In the genomic region with DNA sequence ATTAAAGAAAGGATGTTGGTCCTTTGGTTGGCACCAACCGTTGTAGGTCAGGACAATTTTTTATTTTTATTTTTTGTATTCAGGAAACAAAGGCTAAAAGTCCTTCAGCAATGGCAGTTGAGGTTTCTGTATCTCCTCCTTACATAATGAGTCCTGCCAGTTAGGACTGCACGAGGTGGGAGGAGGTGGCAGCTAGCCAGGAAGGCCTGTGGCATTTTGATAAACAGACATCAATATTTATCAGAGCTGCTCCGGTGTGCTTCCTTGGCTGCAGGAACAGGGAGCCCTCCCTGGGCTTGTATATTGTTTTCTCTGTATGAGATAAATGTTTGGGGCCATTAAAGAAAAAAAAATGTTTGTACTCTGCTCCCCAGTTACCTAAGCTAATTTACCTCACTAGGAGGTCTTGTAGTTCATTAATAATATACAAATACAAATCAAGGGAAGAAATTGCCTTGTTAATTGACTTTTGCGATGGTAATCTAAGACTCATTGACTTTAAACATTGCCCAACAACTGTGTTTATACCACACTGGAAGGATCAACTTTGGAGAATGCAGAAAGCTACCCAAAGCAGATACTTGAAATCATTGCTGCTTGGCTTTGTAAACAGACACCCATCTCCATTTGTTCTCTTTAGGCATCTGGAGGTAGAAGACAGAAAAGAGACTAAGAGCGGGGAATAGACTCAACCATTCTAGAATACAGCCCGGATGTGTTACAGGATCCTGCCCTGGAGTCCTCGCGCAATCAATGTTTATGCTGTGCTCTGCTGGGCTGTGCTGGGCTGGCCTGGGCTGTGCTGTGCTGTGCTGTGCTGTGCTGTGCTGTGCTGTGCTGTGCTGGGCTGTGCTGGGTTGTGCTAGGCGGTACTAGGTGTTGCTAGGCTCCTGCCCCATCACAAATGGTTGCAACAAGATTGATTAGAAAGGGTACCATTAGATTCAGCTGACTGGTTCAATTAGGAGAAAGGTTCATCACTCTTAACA, we compare ENCODE assay signal across 1 cellular context.
TF ChIP-seq lines count a peak whose summit lies in the region.

No MANE protein-coding gene starts in this region.

TF ChIP-seq in HepG2, 621 proteins besides CTCF, POLR2A, EP300 and RAD21 (continues in another document):
- TF ChIP-seq, protein P1, sequence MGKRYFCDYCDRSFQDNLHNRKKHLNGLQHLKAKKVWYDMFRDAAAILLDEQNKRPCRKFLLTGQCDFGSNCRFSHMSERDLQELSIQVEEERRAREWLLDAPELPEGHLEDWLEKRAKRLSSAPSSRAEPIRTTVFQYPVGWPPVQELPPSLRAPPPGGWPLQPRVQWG (CRISPR knock-in tag; IDR thresholded peaks at IDR 0.05; ENCODE audit: borderline replicate concordance, low read depth) = no peak
- TF ChIP-seq REPIN1 (CRISPR knock-in tag; IDR thresholded peaks at IDR 0.05; ENCODE audit: borderline replicate concordance, low read depth) = no peak
- TF ChIP-seq MZF1 (CRISPR knock-in tag; IDR thresholded peaks at IDR 0.05; ENCODE audit: borderline replicate concordance) = no peak
- TF ChIP-seq RAD51 (IDR thresholded peaks at IDR 0.05; ENCODE audit: borderline replicate concordance) = no peak
- TF ChIP-seq ZNF766 (CRISPR knock-in tag; IDR thresholded peaks at IDR 0.05; ENCODE audit: borderline replicate concordance) = no peak
- TF ChIP-seq NR2F2 (IDR thresholded peaks at IDR 0.05; ENCODE audit: borderline replicate concordance, low read depth) = no peak
- 0 out of 2 replicates have a peak, but pooled peaks have one; percentile 20 for TF ChIP-seq POGZ (CRISPR knock-in tag; IDR thresholded peaks at IDR 0.05)
- TF ChIP-seq MEIS1 (CRISPR knock-in tag; IDR thresholded peaks at IDR 0.05; ENCODE audit: borderline replicate concordance) = no peak
- no peak for TF ChIP-seq SNAI1 (CRISPR knock-in tag; IDR thresholded peaks at IDR 0.05; ENCODE audit: borderline replicate concordance)
- TF ChIP-seq ZNF570 (CRISPR knock-in tag; IDR thresholded peaks at IDR 0.05; ENCODE audit: borderline replicate concordance) = no peak
- no peak for TF ChIP-seq MXI1 (IDR thresholded peaks at IDR 0.05; ENCODE audit: borderline replicate concordance, low read depth, low read length)
- no peak for TF ChIP-seq KMT2A (CRISPR knock-in tag; IDR thresholded peaks at IDR 0.05)
- peak; percentile 80 for TF ChIP-seq ZNF121 (CRISPR knock-in tag; IDR thresholded peaks at IDR 0.05)
- no peak for TF ChIP-seq ZC3H4 (CRISPR knock-in tag; IDR thresholded peaks at IDR 0.05; ENCODE audit: borderline replicate concordance)
- no peak for TF ChIP-seq TGIF2 (CRISPR knock-in tag; IDR thresholded peaks at IDR 0.05)
- TF ChIP-seq ZNF776 (CRISPR knock-in tag; IDR thresholded peaks at IDR 0.05) = no peak
- TF ChIP-seq PHF21A (CRISPR knock-in tag; IDR thresholded peaks at IDR 0.05) = no peak
- TF ChIP-seq ZMYM3 (CRISPR knock-in tag; IDR thresholded peaks at IDR 0.05) = peak; percentile 88
- TF ChIP-seq, protein P2, sequence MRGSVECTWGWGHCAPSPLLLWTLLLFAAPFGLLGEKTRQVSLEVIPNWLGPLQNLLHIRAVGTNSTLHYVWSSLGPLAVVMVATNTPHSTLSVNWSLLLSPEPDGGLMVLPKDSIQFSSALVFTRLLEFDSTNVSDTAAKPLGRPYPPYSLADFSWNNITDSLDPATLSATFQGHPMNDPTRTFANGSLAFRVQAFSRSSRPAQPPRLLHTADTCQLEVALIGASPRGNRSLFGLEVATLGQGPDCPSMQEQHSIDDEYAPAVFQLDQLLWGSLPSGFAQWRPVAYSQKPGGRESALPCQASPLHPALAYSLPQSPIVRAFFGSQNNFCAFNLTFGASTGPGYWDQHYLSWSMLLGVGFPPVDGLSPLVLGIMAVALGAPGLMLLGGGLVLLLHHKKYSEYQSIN (CRISPR knock-in tag; IDR thresholded peaks at IDR 0.05; ENCODE audit: borderline replicate concordance) = no peak
- TF ChIP-seq ZNF746 (CRISPR knock-in tag; IDR thresholded peaks at IDR 0.05) = no peak
- no peak for TF ChIP-seq ZMYM2 (CRISPR knock-in tag; IDR thresholded peaks at IDR 0.05)
- TF ChIP-seq, protein P3, sequence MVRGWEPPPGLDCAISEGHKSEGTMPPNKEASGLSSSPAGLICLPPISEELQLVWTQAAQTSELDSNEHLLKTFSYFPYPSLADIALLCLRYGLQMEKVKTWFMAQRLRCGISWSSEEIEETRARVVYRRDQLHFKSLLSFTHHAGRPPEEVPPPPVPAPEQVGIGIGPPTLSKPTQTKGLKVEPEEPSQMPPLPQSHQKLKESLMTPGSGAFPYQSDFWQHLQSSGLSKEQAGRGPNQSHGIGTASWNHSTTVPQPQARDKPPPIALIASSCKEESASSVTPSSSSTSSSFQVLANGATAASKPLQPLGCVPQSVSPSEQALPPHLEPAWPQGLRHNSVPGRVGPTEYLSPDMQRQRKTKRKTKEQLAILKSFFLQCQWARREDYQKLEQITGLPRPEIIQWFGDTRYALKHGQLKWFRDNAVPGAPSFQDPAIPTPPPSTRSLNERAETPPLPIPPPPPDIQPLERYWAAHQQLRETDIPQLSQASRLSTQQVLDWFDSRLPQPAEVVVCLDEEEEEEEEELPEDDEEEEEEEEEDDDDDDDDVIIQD (CRISPR knock-in tag; IDR thresholded peaks at IDR 0.05; ENCODE audit: low read depth) = no peak
- TF ChIP-seq TEAD2 (CRISPR knock-in tag; IDR thresholded peaks at IDR 0.05) = no peak
- TF ChIP-seq ZNF264 (CRISPR knock-in tag; IDR thresholded peaks at IDR 0.05) = no peak
- no peak for TF ChIP-seq ZNF17 (CRISPR knock-in tag; IDR thresholded peaks at IDR 0.05)
- TF ChIP-seq ZNF230 (CRISPR knock-in tag; IDR thresholded peaks at IDR 0.05) = no peak
- 0 out of 2 replicates have a peak, but pooled peaks have one; percentile 11 for TF ChIP-seq FOXJ3 (CRISPR knock-in tag; IDR thresholded peaks at IDR 0.05; ENCODE audit: borderline replicate concordance)
- no peak for TF ChIP-seq ZEB1 (IDR thresholded peaks at IDR 0.05; ENCODE audit: insufficient replicate concordance, low read depth)
- TF ChIP-seq, protein P4, sequence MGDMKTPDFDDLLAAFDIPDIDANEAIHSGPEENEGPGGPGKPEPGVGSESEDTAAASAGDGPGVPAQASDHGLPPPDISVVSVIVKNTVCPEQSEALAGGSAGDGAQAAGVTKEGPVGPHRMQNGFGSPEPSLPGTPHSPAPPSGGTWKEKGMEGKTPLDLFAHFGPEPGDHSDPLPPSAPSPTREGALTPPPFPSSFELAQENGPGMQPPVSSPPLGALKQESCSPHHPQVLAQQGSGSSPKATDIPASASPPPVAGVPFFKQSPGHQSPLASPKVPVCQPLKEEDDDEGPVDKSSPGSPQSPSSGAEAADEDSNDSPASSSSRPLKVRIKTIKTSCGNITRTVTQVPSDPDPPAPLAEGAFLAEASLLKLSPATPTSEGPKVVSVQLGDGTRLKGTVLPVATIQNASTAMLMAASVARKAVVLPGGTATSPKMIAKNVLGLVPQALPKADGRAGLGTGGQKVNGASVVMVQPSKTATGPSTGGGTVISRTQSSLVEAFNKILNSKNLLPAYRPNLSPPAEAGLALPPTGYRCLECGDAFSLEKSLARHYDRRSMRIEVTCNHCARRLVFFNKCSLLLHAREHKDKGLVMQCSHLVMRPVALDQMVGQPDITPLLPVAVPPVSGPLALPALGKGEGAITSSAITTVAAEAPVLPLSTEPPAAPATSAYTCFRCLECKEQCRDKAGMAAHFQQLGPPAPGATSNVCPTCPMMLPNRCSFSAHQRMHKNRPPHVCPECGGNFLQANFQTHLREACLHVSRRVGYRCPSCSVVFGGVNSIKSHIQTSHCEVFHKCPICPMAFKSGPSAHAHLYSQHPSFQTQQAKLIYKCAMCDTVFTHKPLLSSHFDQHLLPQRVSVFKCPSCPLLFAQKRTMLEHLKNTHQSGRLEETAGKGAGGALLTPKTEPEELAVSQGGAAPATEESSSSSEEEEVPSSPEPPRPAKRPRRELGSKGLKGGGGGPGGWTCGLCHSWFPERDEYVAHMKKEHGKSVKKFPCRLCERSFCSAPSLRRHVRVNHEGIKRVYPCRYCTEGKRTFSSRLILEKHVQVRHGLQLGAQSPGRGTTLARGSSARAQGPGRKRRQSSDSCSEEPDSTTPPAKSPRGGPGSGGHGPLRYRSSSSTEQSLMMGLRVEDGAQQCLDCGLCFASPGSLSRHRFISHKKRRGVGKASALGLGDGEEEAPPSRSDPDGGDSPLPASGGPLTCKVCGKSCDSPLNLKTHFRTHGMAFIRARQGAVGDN (CRISPR knock-in tag; IDR thresholded peaks at IDR 0.05) = peak; percentile 33; the same call in 1 of the 2 replicates
- no peak for TF ChIP-seq FOXP1 (IDR thresholded peaks at IDR 0.05)
- peak; percentile 58 for TF ChIP-seq FOXP1 (CRISPR knock-in tag; IDR thresholded peaks at IDR 0.05)
- 0 out of 2 replicates have a peak, but pooled peaks have one; percentile 18 for TF ChIP-seq MIXL1 (CRISPR knock-in tag; IDR thresholded peaks at IDR 0.05)
- no peak for TF ChIP-seq KDM3A (CRISPR knock-in tag; IDR thresholded peaks at IDR 0.05; ENCODE audit: low read depth)
- no peak for TF ChIP-seq ZNF660 (CRISPR knock-in tag; IDR thresholded peaks at IDR 0.05; ENCODE audit: borderline replicate concordance, low read depth)
- TF ChIP-seq, protein P5, sequence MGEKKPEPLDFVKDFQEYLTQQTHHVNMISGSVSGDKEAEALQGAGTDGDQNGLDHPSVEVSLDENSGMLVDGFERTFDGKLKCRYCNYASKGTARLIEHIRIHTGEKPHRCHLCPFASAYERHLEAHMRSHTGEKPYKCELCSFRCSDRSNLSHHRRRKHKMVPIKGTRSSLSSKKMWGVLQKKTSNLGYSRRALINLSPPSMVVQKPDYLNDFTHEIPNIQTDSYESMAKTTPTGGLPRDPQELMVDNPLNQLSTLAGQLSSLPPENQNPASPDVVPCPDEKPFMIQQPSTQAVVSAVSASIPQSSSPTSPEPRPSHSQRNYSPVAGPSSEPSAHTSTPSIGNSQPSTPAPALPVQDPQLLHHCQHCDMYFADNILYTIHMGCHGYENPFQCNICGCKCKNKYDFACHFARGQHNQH (CRISPR knock-in tag; IDR thresholded peaks at IDR 0.05) = peak; percentile 7; the same call in 1 of the 2 replicates
- TF ChIP-seq, protein P6, sequence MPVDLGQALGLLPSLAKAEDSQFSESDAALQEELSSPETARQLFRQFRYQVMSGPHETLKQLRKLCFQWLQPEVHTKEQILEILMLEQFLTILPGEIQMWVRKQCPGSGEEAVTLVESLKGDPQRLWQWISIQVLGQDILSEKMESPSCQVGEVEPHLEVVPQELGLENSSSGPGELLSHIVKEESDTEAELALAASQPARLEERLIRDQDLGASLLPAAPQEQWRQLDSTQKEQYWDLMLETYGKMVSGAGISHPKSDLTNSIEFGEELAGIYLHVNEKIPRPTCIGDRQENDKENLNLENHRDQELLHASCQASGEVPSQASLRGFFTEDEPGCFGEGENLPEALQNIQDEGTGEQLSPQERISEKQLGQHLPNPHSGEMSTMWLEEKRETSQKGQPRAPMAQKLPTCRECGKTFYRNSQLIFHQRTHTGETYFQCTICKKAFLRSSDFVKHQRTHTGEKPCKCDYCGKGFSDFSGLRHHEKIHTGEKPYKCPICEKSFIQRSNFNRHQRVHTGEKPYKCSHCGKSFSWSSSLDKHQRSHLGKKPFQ (CRISPR knock-in tag; IDR thresholded peaks at IDR 0.05; ENCODE audit: insufficient replicate concordance) = no peak
- TF ChIP-seq BRD4 (CRISPR knock-in tag; IDR thresholded peaks at IDR 0.05) = no peak
- no peak for TF ChIP-seq CEBPG (CRISPR knock-in tag; IDR thresholded peaks at IDR 0.05)
- 0 out of 2 replicates have a peak, but pooled peaks have one; percentile 23 for TF ChIP-seq DMAP1 (CRISPR knock-in tag; IDR thresholded peaks at IDR 0.05)
- no peak for TF ChIP-seq CBX5 (CRISPR knock-in tag; IDR thresholded peaks at IDR 0.05; ENCODE audit: borderline replicate concordance)
- TF ChIP-seq ZNF225 (CRISPR knock-in tag; IDR thresholded peaks at IDR 0.05) = no peak
- TF ChIP-seq ZNF138 (CRISPR knock-in tag; IDR thresholded peaks at IDR 0.05; ENCODE audit: low read depth) = no peak
- TF ChIP-seq, protein P7, sequence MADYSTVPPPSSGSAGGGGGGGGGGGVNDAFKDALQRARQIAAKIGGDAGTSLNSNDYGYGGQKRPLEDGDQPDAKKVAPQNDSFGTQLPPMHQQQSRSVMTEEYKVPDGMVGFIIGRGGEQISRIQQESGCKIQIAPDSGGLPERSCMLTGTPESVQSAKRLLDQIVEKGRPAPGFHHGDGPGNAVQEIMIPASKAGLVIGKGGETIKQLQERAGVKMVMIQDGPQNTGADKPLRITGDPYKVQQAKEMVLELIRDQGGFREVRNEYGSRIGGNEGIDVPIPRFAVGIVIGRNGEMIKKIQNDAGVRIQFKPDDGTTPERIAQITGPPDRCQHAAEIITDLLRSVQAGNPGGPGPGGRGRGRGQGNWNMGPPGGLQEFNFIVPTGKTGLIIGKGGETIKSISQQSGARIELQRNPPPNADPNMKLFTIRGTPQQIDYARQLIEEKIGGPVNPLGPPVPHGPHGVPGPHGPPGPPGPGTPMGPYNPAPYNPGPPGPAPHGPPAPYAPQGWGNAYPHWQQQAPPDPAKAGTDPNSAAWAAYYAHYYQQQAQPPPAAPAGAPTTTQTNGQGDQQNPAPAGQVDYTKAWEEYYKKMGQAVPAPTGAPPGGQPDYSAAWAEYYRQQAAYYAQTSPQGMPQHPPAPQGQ (CRISPR knock-in tag; IDR thresholded peaks at IDR 0.05; ENCODE audit: borderline replicate concordance) = no peak
- TF ChIP-seq ZNF768 (CRISPR knock-in tag; IDR thresholded peaks at IDR 0.05) = peak; percentile 98
- no peak for TF ChIP-seq ZNF562 (CRISPR knock-in tag; IDR thresholded peaks at IDR 0.05; ENCODE audit: borderline replicate concordance)
- 0 out of 2 replicates have a peak, but pooled peaks have one; percentile 35 for TF ChIP-seq HDAC1 (CRISPR knock-in tag; IDR thresholded peaks at IDR 0.05)
- TF ChIP-seq, protein P8, sequence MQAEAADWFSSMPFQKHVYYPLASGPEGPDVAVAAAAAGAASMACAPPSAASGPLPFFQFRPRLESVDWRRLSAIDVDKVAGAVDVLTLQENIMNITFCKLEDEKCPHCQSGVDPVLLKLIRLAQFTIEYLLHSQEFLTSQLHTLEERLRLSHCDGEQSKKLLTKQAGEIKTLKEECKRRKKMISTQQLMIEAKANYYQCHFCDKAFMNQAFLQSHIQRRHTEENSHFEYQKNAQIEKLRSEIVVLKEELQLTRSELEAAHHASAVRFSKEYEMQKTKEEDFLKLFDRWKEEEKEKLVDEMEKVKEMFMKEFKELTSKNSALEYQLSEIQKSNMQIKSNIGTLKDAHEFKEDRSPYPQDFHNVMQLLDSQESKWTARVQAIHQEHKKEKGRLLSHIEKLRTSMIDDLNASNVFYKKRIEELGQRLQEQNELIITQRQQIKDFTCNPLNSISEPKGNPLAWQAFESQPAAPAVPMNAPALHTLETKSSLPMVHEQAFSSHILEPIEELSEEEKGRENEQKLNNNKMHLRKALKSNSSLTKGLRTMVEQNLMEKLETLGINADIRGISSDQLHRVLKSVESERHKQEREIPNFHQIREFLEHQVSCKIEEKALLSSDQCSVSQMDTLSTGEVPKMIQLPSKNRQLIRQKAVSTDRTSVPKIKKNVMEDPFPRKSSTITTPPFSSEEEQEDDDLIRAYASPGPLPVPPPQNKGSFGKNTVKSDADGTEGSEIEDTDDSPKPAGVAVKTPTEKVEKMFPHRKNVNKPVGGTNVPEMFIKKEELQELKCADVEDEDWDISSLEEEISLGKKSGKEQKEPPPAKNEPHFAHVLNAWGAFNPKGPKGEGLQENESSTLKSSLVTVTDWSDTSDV (CRISPR knock-in tag; IDR thresholded peaks at IDR 0.05) = no peak
- TF ChIP-seq, protein P9, sequence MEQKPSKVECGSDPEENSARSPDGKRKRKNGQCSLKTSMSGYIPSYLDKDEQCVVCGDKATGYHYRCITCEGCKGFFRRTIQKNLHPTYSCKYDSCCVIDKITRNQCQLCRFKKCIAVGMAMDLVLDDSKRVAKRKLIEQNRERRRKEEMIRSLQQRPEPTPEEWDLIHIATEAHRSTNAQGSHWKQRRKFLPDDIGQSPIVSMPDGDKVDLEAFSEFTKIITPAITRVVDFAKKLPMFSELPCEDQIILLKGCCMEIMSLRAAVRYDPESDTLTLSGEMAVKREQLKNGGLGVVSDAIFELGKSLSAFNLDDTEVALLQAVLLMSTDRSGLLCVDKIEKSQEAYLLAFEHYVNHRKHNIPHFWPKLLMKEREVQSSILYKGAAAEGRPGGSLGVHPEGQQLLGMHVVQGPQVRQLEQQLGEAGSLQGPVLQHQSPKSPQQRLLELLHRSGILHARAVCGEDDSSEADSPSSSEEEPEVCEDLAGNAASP (CRISPR knock-in tag; IDR thresholded peaks at IDR 0.05; ENCODE audit: borderline replicate concordance) = no peak
